20 cellular contexts compared by ENCODE assay signal in the genomic region with DNA sequence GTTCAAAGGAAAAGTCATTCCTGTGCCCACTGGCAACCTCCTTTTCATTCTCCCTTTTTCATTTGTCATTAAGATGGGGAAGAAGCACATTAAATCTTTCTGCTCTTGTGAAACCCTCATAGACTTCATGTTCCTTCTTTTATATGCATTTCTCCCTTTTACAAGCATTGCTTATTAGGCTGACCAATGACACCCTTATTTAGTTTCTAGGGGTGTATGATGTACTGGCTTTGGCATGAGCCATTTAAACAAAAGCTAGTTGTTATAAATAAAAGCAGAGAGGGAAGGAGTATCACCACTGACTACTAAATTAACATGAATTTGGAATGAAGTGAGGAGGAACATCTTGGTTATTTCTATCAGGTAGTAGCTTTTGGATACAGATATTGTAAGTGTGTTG.
DNase-seq lines count a peak whose midpoint lies in the region; ATAC-seq lines count a peak whose summit lies in the region.
"Had no signal": no experiment of that assay in that cellular context is flagged by ENCODE, and none has a peak within 500 bp of the region (broad histone marks: within the 10 kb centered on the region; RNA-seq: fewer than 3 reads in every experiment).

No MANE protein-coding gene starts in this region.

- H3K27me3 ChIP-seq in skeletal muscle satellite cell (ENCODE audit: control insufficient read depth, insufficient read depth, low read length): no peaks in the 10 kb centered on the region
- H3K27me3 ChIP-seq: SJCRH30 had no signal

- no peaks in the 10 kb centered on the region for H3K36me3 ChIP-seq in skeletal muscle satellite cell (ENCODE audit: insufficient read depth, low read length)
- H3K36me3 ChIP-seq: SJCRH30 had no signal

- peak overlapping the region; percentile 56 for H3K9ac ChIP-seq in skeletal muscle satellite cell (ENCODE audit: low read depth, low read length)
- H3K9ac ChIP-seq: KMS-11 had no signal

- ATAC-seq in HG03565 (IDR thresholded peaks at IDR 0.05; ENCODE audit: unreplicated experiment): no peak
- ATAC-seq: Right ventricle myocardium inferior had no signal

- peak overlapping the region; percentile 22 for H3K4me2 ChIP-seq in skeletal muscle satellite cell (ENCODE audit: low read length)
- H3K4me2 ChIP-seq: KMS-11 had no signal

- H3K4me1 ChIP-seq in skeletal muscle satellite cell (ENCODE audit: control insufficient read depth, insufficient read depth, low read length): peaks cover 42% of the 10 kb centered on the region
- H3K4me1 ChIP-seq: SJCRH30 had no signal

- no peak overlapping the region for H3K4me3 ChIP-seq in skeletal muscle satellite cell (ENCODE audit: low read length)
- H3K4me3 ChIP-seq: SJCRH30 had no signal

- no peaks in the 10 kb centered on the region for H3K9me3 ChIP-seq in skeletal muscle satellite cell (replicated peaks; ENCODE audit: low read length)
- H3K9me3 ChIP-seq: SJCRH30 had no signal

- DNase-seq in LHCN-M2 (ENCODE audit: low read depth) (peak; percentile 26), fibroblast of gingiva (ENCODE audit: low read depth) (peak; percentile 1), midbrain (lab: John Stamatoyannopoulos, UW) (peak; percentile 7), NCI-H1417 treated with DMSO at 0.1 percent for 48 hours (lab: John Stamatoyannopoulos, UW) (no peak), UCSD-AML1 (lab: John Stamatoyannopoulos, UW; ENCODE audit: unreplicated experiment) (no peak)
- DNase-seq: Calu3; CD8-positive, alpha-beta memory T cell; H7; HFFc6; NCI-H1092 treated with DMSO at 0.1 percent for 48 hours; NCI-H1436 treated with DMSO at 0.1 percent for 48 hours; NCI-H187 treated with DMSO at 0.1 percent for 48 hours; NCI-H2107; NCI-H524; NCI-H774; SJCRH30 had no signal

Comparison
In these comparisons a context has a peak if more than half of its experiments do, and no peak if none do; other contexts are left out.
1. DNase-seq: peak in LHCN-M2 (single experiment), fibroblast of gingiva (single experiment) and midbrain (single experiment); none in NCI-H1417 treated with DMSO at 0.1 percent for 48 hours (single experiment) and UCSD-AML1 (single experiment).